In the genomic region with DNA sequence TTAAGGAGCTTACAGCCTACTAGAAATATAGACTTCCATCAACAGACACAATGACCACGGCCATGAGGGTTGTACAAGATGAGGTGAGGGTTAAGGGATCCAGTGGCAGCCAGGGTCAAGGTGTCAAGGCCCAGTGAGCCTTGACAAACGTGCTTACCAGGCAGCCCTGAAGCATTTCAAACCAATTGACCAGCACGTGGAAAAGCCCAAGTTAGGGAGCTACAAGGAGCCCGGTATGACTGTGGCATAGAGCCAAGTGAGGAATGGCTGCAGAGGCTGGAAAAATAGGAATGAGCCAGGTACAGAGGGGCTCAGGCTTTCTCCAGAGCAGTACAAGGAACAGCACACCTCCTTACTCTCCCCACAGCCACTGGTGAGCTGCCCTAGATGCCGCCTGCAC, we compare ENCODE assay signal across 21 cellular contexts.
"Had no signal": no experiment of that assay in that cellular context is flagged by ENCODE, and none has a peak within 500 bp of the region (broad histone marks: within the 10 kb centered on the region; RNA-seq: fewer than 3 reads in every experiment).

No MANE protein-coding gene starts in this region.

- H3K9me3 ChIP-seq: colonic mucosa, heart right ventricle, mucosa of descending colon, ovary, testis, upper lobe of right lung had no signal

- H3K36me3 ChIP-seq: brain microvascular endothelial cell, colonic mucosa, heart right ventricle, ovary, upper lobe of right lung had no signal

- H3K27me3 ChIP-seq: brain microvascular endothelial cell, colonic mucosa, ovary, testis, upper lobe of right lung had no signal

- ATAC-seq: heart right ventricle; left ventricle myocardium superior; mucosa of descending colon; sciatic nerve; stimulated activated memory B cell treated with anti-CD40 and anti-IgM and Interleukin-4, amounts not matched to agents 10 μg/mL and 1 μg/mL and 100 μg/mL, for 72 hours; upper lobe of right lung; WTC11 had no signal

- H3K27ac ChIP-seq: brain microvascular endothelial cell, colonic mucosa, heart right ventricle, ovary, testis, upper lobe of right lung had no signal

- DNase-seq: activated CD4-positive, alpha-beta memory T cell treated with anti-CD3 and anti-CD28 coated beads, Interleukin-2, amount 10 ng/mL, durations not matched to agents 7 days and 5 days; activated CD4-positive, alpha-beta T cell treated with anti-CD3 and anti-CD28 coated beads for 48 hours; activated effector memory CD4-positive, alpha-beta T cell treated with anti-CD3 and anti-CD28 coated beads, Interleukin-2, amount 50 U/mL, for 16 hours; activated naive CD4-positive, alpha-beta T cell treated with anti-CD3 and anti-CD28 coated beads, Interleukin-2, amount 50 U/mL, for 16 hours; activated T-cell treated with anti-CD3 and anti-CD28 coated beads, Interleukin-2, amount 50 U/mL, for 48 hours; aorta; brain microvascular endothelial cell; colonic mucosa; erythroblast; heart right ventricle; kidney glomerular epithelial cell; left ventricle myocardium superior; mucosa of descending colon; naive B cell; ovary; stimulated activated CD4-positive, alpha-beta T cell treated with anti-CD3 and anti-CD28 coated beads, Interleukin-4, amount 100 ng/mL, for 4 hours; testis; upper lobe of right lung had no signal

- H3K4me3 ChIP-seq: colonic mucosa, heart right ventricle, mucosa of descending colon, ovary, testis, upper lobe of right lung had no signal

- H3K4me1 ChIP-seq: colonic mucosa, testis had no signal
